Comparison of ENCODE assay signal across 20 cellular contexts in genomic region chr5:107204413-107204812, GRCh38.
"Had no signal": no experiment of that assay in that cellular context is flagged by ENCODE, and none has a peak within 500 bp of the region (broad histone marks: within the 10 kb centered on the region; RNA-seq: fewer than 3 reads in every experiment).

No MANE protein-coding gene starts in this region.

- DNase-seq: foreskin fibroblast; gastrocnemius medialis; heart left ventricle; kidney; left lung; mesenchymal stem cell; mucosa of descending colon; naive B cell; right cardiac atrium; small intestine; stimulated activated CD4-positive, alpha-beta T cell treated with anti-CD3 and anti-CD28 coated beads, Interleukin-15, amount 100 ng/mL, for 24 hours; stimulated activated CD4-positive, alpha-beta T cell treated with anti-CD3 and anti-CD28 coated beads, Interleukin-2, amount 100 ng/mL, for 48 hours; stimulated activated naive B cell treated with anti-CD40 and anti-IgM and Interleukin-4, amounts not matched to agents 10 μg/mL and 1 μg/mL and 100 μg/mL, for 72 hours; transverse colon; upper lobe of right lung had no signal

- ATAC-seq: heart left ventricle; left lung; mucosa of descending colon; natural killer cell treated with Interleukin-12 subunit alpha and Interleukin-12 subunit beta and Interleukin-15 and Interleukin-18, amount 100 ng/mL, for 72 hours; right cardiac atrium; stimulated activated naive B cell treated with anti-CD40 and anti-IgM and Interleukin-4, amounts not matched to agents 10 μg/mL and 1 μg/mL and 100 μg/mL, for 72 hours; upper lobe of right lung had no signal

- FAIRE-seq: kidney, small intestine had no signal

- H3K79me2 ChIP-seq: hepatocyte, parathyroid adenoma had no signal

- H3K9me3 ChIP-seq: gastrocnemius medialis, heart left ventricle, left lung, mucosa of descending colon, transverse colon, upper lobe of right lung, vagina had no signal

- H3K27me3 ChIP-seq: gastrocnemius medialis, heart left ventricle, hepatocyte, left lung, transverse colon, upper lobe of right lung, vagina had no signal

- H3K4me3 ChIP-seq: coronary artery, heart left ventricle, hepatocyte, left lung, mucosa of descending colon, transverse colon, upper lobe of right lung, vagina had no signal

- H3K4me1 ChIP-seq: left lung, parathyroid adenoma, transverse colon, upper lobe of right lung, vagina had no signal

- H3K36me3 ChIP-seq: gastrocnemius medialis, heart left ventricle, left lung, transverse colon, upper lobe of right lung, vagina had no signal

- H2AFZ ChIP-seq: hepatocyte, parathyroid adenoma had no signal

- H3K27ac ChIP-seq: coronary artery, gastrocnemius medialis, heart left ventricle, hepatocyte, left lung, parathyroid adenoma, transverse colon, upper lobe of right lung, vagina had no signal

- H3K4me2 ChIP-seq: hepatocyte had no signal
